Comparison of ENCODE assay signal across 8 cellular contexts in genomic region chr3:169668081-169668956, GRCh38. TPM values are rescaled to one million over a fixed set of nuclear protein-coding genes. Genes with fewer than 3 reads are reported as not detected.
DNase-seq lines count a peak whose midpoint lies in the region; ATAC-seq and TF ChIP-seq lines count a peak whose summit lies in the region.

No MANE protein-coding gene starts in this region.

- H3K9me3 ChIP-seq in T-helper 17 cell (ENCODE audit: control insufficient read depth, low read length, poor library complexity, severe bottlenecking), result peaks cover 3% of the 10 kb centered on the region
- no peaks in the 10 kb centered on the region for H3K9me3 ChIP-seq in fibroblast of lung (ENCODE audit: control insufficient read depth, insufficient read depth, low read depth, low read length)
- H3K9me3 ChIP-seq in neutrophil, result no peaks in the 10 kb centered on the region

- DNase-seq in DMS153 treated with DMSO at 0.1 percent for 48 hours (lab: John Stamatoyannopoulos, UW; ENCODE audit: unreplicated experiment) (peak; percentile 60), T-helper 17 cell (no peak), fibroblast of lung (ENCODE audit: low read depth in 2 of 2) (peak; percentile 45 to 53), hippocampal formation (lab: John Stamatoyannopoulos, UW) (no peak), MV-4-11 (lab: John Stamatoyannopoulos, UW) (no peak)

- H3K4me2 ChIP-seq in fibroblast of lung (ENCODE audit: extremely low read depth, insufficient read depth, low read length), result peak overlapping the region; percentile 96

- H3K4me1 Mint-ChIP-seq in T-helper 17 cell, result peaks cover 15% of the 10 kb centered on the region

- peaks cover 11% of the 10 kb centered on the region for H3K36me3 Mint-ChIP-seq in T-helper 17 cell (ENCODE audit: low read depth)

- H3K9ac ChIP-seq in fibroblast of lung (ENCODE audit: insufficient read depth, low read length), result no peak overlapping the region

- no peak overlapping the region for H3K27ac ChIP-seq in fibroblast of lung (ENCODE audit: insufficient read depth, low read length)
- H3K27ac ChIP-seq in neutrophil, result no peak overlapping the region

- peak overlapping the region; percentile 41 to 58 (median 52) for H3K4me3 ChIP-seq in fibroblast of lung (replicated peaks in 1 of 4; ENCODE audit: control extremely low read depth in 1 of 4, insufficient read depth in 1 of 4, low read depth in 3 of 4, low read length in 4 of 4)
- peak overlapping the region; percentile 24 to 47 for H3K4me3 ChIP-seq in neutrophil (ENCODE audit: low read depth in 1 of 2, low read length in 1 of 2)

- no peaks in the 10 kb centered on the region for H3K36me3 ChIP-seq in fibroblast of lung (ENCODE audit: control insufficient read depth, insufficient read depth, low read length)
- H3K36me3 ChIP-seq in neutrophil, result no peaks in the 10 kb centered on the region

- H4K20me1 ChIP-seq in fibroblast of lung (ENCODE audit: control insufficient read depth, extremely low read depth, insufficient read depth, low read length), result no peaks in the 10 kb centered on the region

- no peaks in the 10 kb centered on the region for H3K79me2 ChIP-seq in fibroblast of lung (ENCODE audit: control insufficient read depth, insufficient read depth, low read length)

- H3K27ac Mint-ChIP-seq in T-helper 17 cell, result no peak overlapping the region

- TF ChIP-seq CTCF in fibroblast of lung (conservative IDR thresholded peaks at IDR 0.05 in 1 of 2, IDR thresholded peaks at IDR 0.05 in 1 of 2; ENCODE audit: low read depth in 1 of 2, low read length in 2 of 2) (no peak), neutrophil (IDR thresholded peaks at IDR 0.05) (no peak)

- peaks cover 92% of the 10 kb centered on the region for H3K27me3 Mint-ChIP-seq in T-helper 17 cell

- H3K27me3 ChIP-seq in fibroblast of lung (ENCODE audit: control insufficient read depth, insufficient read depth, low read length) (peaks cover 23% of the 10 kb centered on the region), neutrophil (peaks cover 100% of the 10 kb centered on the region)

- ATAC-seq in HG02870 (IDR thresholded peaks at IDR 0.05; ENCODE audit: unreplicated experiment) (peak; percentile 14), T-helper 17 cell (peak; percentile 46), HG02623 (IDR thresholded peaks at IDR 0.05; ENCODE audit: unreplicated experiment) (no peak)

- H3K4me3 Mint-ChIP-seq in T-helper 17 cell, result peak overlapping the region; percentile 77

- H2AFZ ChIP-seq in fibroblast of lung (ENCODE audit: low read length), result peak overlapping the region; percentile 34

- H3K4me1 ChIP-seq in fibroblast of lung (ENCODE audit: control insufficient read depth, extremely low read depth, insufficient read depth, low read length) (no peaks in the 10 kb centered on the region), neutrophil (ENCODE audit: control insufficient read depth in 1 of 2, insufficient read depth in 1 of 2, low read depth in 1 of 2, low read length in 1 of 2) (peaks cover 26 to 39% of the 10 kb centered on the region in 2 experiments)

RNA-seq across cellular contexts. Expression of gene MECOM, which starts 4.8 kb away (rescaled TPM):
- total RNA-seq in T-helper 17 cell (1 to 10 TPM in 1 of 2 donors, under 1 TPM in 1; 0.70 to 1.2 TPM), fibroblast of lung (18.0 and 46.1 TPM in 2 replicates)
- 6.2 and 17.4 TPM in 2 replicates for polyA plus RNA-seq in fibroblast of lung
- 4.2 and 10.8 TPM in 2 replicates for polyA plus RNA-seq in fibroblast of lung (2012)
- 10.0 and 24.1 TPM in 2 replicates for polyA minus RNA-seq in fibroblast of lung (ENCODE audit: low replicate concordance)

Comparison
In these comparisons a context has a peak if more than half of its experiments do, and no peak if none do; other contexts are left out.
1. DNase-seq: peak in DMS153 treated with DMSO at 0.1 percent for 48 hours (single experiment) and fibroblast of lung (2 of 2); none in T-helper 17 cell (0 of 3), hippocampal formation (0 of 2) and MV-4-11 (single experiment).